In the genomic region with DNA sequence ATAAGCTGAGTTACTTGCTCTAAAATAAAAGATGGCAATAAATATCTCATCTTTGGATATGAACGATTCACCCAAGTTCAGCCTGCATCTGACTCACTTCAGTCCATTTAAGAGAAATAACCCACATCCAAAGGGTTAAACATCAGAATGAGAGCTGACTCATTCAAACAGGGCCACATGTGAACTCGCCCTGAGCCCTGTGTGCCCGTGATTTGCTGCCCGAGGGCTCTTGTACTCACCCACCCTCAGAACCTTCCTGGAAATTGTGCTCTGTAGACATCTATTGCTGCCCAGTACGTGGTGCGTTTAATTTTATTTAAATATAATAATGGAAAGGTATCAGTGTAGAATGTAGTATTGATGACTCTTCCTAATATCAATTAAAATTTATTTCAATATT, we compare ENCODE assay signal across 8 cellular contexts.
DNase-seq lines count a peak whose midpoint lies in the region; ATAC-seq, FAIRE-seq and TF ChIP-seq lines count a peak whose summit lies in the region.

No MANE protein-coding gene starts in this region.

- peaks cover 70% of the 10 kb centered on the region for H3K4me1 Mint-ChIP-seq in GM23338

- H3K36me3 ChIP-seq in GM23338 (ENCODE audit: insufficient read depth) (0 out of 2 replicates have a peak, but pooled peaks cover 3% of the 10 kb centered on the region), endothelial cell of umbilical vein (ENCODE audit: control insufficient read depth in 2 of 2, extremely low read depth in 1 of 2, insufficient read depth in 2 of 2, low read length in 2 of 2) (no peaks in the 10 kb centered on the region), gastrocnemius medialis (peaks cover 0 to 18% of the 10 kb centered on the region in 2 donors)

- DNase-seq in GM23338 (ENCODE audit: low spot score) (no peak), endothelial cell of umbilical vein (ENCODE audit: low read depth, low spot score) (peak; percentile 78), gastrocnemius medialis (peak in 1 of 2 donors; percentile 57), NCI-H2171 treated with DMSO at 0.1 percent for 48 hours (lab: John Stamatoyannopoulos, UW) (no peak), NCI-H146 treated with DMSO at 0.1 percent for 48 hours (lab: John Stamatoyannopoulos, UW; ENCODE audit: unreplicated experiment) (no peak), anterior cingulate cortex (lab: John Stamatoyannopoulos, UW) (no peak)

- H3F3A ChIP-seq in GM23338 (replicated peaks; ENCODE audit: low read depth): peaks cover 7% of the 10 kb centered on the region; the same call in 1 of the 2 replicates

- no peaks in the 10 kb centered on the region for H3K27me3 Mint-ChIP-seq in GM23338 (ENCODE audit: insufficient read depth, low read depth, poor library complexity)

- dilution Hi-C loops in endothelial cell of umbilical vein (cut with MboI; ENCODE audit: extremely low pct_ligation_motif_present, low sequenced_read_pairs): no loop called here

- ATAC-seq in GM23338 (peak; percentile 7; the same call in 2 of the 3 replicates), SK-N-SH treated with all-trans-retinoic acid at 6 μM for 48 hours (peak; percentile 88), gastrocnemius medialis (peak; percentile 61 to 69), HG02763 (IDR thresholded peaks at IDR 0.05; ENCODE audit: unreplicated experiment) (no peak)

- no TSS peak for BruUV-seq in endothelial cell of umbilical vein (replicated peaks; lab: Mats Ljungman, UMichigan)

- peak; percentile 55 for FAIRE-seq in endothelial cell of umbilical vein (lab: Jason Lieb, UNC)

- no peaks in the 10 kb centered on the region for H3K9me3 ChIP-seq in endothelial cell of umbilical vein (replicated peaks; ENCODE audit: control insufficient read depth, insufficient read depth, low read length)
- no peaks in the 10 kb centered on the region for H3K9me3 ChIP-seq in gastrocnemius medialis

- no peak overlapping the region for H3K4me3 Mint-ChIP-seq in GM23338

- H3K4me3 ChIP-seq in GM23338: no peak overlapping the region
- H3K4me3 ChIP-seq in endothelial cell of umbilical vein (replicated peaks in 1 of 3; ENCODE audit: insufficient read depth in 1 of 3, low read depth in 1 of 3, low read length in 3 of 3): no peak overlapping the region
- no peak overlapping the region for H3K4me3 ChIP-seq in gastrocnemius medialis

- no peaks in the 10 kb centered on the region for H3K9me1 ChIP-seq in endothelial cell of umbilical vein (replicated peaks; ENCODE audit: control insufficient read depth, extremely low read depth, insufficient read depth, low read length)

- H2AFZ ChIP-seq in GM23338: no peak overlapping the region
- no peak overlapping the region for H2AFZ ChIP-seq in endothelial cell of umbilical vein (ENCODE audit: low read depth, low read length)

- no peaks in the 10 kb centered on the region for H3K9me3 Mint-ChIP-seq in GM23338

- no peak for TF ChIP-seq POLR2A in endothelial cell of umbilical vein (IDR thresholded peaks at IDR 0.05; ENCODE audit: low read depth, low read length)
- TF ChIP-seq POLR2A in gastrocnemius medialis (IDR thresholded peaks at IDR 0.05): peak in 1 of 2 donors; percentile 7

- POLR2A ChIA-PET in endothelial cell of umbilical vein (lab: Charles Lee): interaction anchor here (0.5 kb wide), 1 partner anchor 28 kb away, joined by 8 read pairs; no protein-coding TSS in a partner anchor

- H3K36me3 Mint-ChIP-seq in GM23338 (ENCODE audit: low read depth): peaks cover 3% of the 10 kb centered on the region; the same call in 1 of the 3 replicates

- in situ Hi-C loops in gastrocnemius medialis (cut with MboI; ENCODE audit: low sequenced_read_pairs in 4 of 4): no loop called here

- no peak overlapping the region for H3K27ac Mint-ChIP-seq in GM23338

- CTCF ChIA-PET in endothelial cell of umbilical vein (lab: Charles Lee): interaction anchor here (0.8 to 5.3 kb wide), 11 partner anchors 12 to 150 kb away, joined by 3 to 51 read pairs (median 7); no protein-coding TSS in a partner anchor

- no peak overlapping the region for H3K27ac ChIP-seq in GM23338 (ENCODE audit: low read depth)
- H3K27ac ChIP-seq in endothelial cell of umbilical vein (ENCODE audit: insufficient read depth, low read depth, low read length): peak overlapping the region; percentile 10
- H3K27ac ChIP-seq in gastrocnemius medialis: peak overlapping the region; percentile 80 to 89 (median 86)

- TF ChIP-seq CTCF in GM23338 (conservative IDR thresholded peaks at IDR 0.05; ENCODE audit: low read depth in 2 of 2) (no peak), endothelial cell of umbilical vein (IDR thresholded peaks at IDR 0.05; ENCODE audit: extremely low read depth in 1 of 2, insufficient read depth in 1 of 2, low read depth in 1 of 2, low read length in 2 of 2) (no peak), gastrocnemius medialis (IDR thresholded peaks at IDR 0.05 in 4 of 5, conservative IDR thresholded peaks at IDR 0.05 in 1 of 5) (no peak)

- peaks cover 65% of the 10 kb centered on the region for H3K4me1 ChIP-seq in GM23338 (ENCODE audit: insufficient read depth)
- peaks cover 67% of the 10 kb centered on the region for H3K4me1 ChIP-seq in endothelial cell of umbilical vein (ENCODE audit: control insufficient read depth, extremely low read depth, insufficient read depth, low read length)
- peaks cover 58 to 67% of the 10 kb centered on the region in 2 donors for H3K4me1 ChIP-seq in gastrocnemius medialis

- H3K4me2 ChIP-seq in GM23338 (no peak overlapping the region), endothelial cell of umbilical vein (ENCODE audit: insufficient read depth, low read length) (no peak overlapping the region)

- peaks cover 87% of the 10 kb centered on the region for H3K79me2 ChIP-seq in GM23338 (replicated peaks; ENCODE audit: insufficient read depth)
- peaks cover 64% of the 10 kb centered on the region for H3K79me2 ChIP-seq in endothelial cell of umbilical vein (ENCODE audit: control insufficient read depth, insufficient read depth, low read length)

- no peaks in the 10 kb centered on the region for H3K9me2 ChIP-seq in GM23338 (ENCODE audit: insufficient read depth)

- peaks cover 44% of the 10 kb centered on the region; the same call in 1 of the 2 replicates for H4K20me1 ChIP-seq in GM23338 (replicated peaks; ENCODE audit: insufficient read depth)
- H4K20me1 ChIP-seq in endothelial cell of umbilical vein (replicated peaks; ENCODE audit: control insufficient read depth, extremely low read depth, insufficient read depth, low read length): no peaks in the 10 kb centered on the region

- H3K27me3 ChIP-seq in GM23338 (ENCODE audit: insufficient read depth): no peaks in the 10 kb centered on the region
- H3K27me3 ChIP-seq in endothelial cell of umbilical vein (ENCODE audit: control insufficient read depth in 2 of 2, insufficient read depth in 2 of 2, low read length in 2 of 2): no peaks in the 10 kb centered on the region
- no peaks in the 10 kb centered on the region for H3K27me3 ChIP-seq in gastrocnemius medialis

- intact Hi-C loops in endothelial cell of umbilical vein (cut with micrococcal nuclease) (loop anchor here (2.0 kb wide), 3 partner anchors 17 to 39 kb away; no protein-coding TSS in a partner anchor), gastrocnemius medialis (cut with DNase I; ENCODE audit: low total_unique reads) (loop anchor here (5.0 kb wide), 1 partner anchor 39 kb away; no protein-coding TSS in a partner anchor)

- no peak overlapping the region for H3K9ac ChIP-seq in endothelial cell of umbilical vein (replicated peaks; ENCODE audit: extremely low read depth, insufficient read depth, low read length)

TF ChIP-seq in SK-N-SH treated with all-trans-retinoic acid at 6 μM for 48 hours, 23 proteins besides CTCF, POLR2A, EP300 and RAD21 (continues in another document):
- no peak for TF ChIP-seq ZC3H10 (CRISPR knock-in tag; IDR thresholded peaks at IDR 0.05)
- TF ChIP-seq BACH2 (CRISPR knock-in tag; IDR thresholded peaks at IDR 0.05; ENCODE audit: borderline replicate concordance): no peak
- no peak for TF ChIP-seq OSR1 (CRISPR knock-in tag; IDR thresholded peaks at IDR 0.05)
- TF ChIP-seq SNAI2 (CRISPR knock-in tag; IDR thresholded peaks at IDR 0.05): no peak
- TF ChIP-seq GLIS3 (CRISPR knock-in tag; IDR thresholded peaks at IDR 0.05): no peak
- no peak for TF ChIP-seq PPARA (CRISPR knock-in tag; IDR thresholded peaks at IDR 0.05; ENCODE audit: borderline replicate concordance)
- no peak for TF ChIP-seq ISL1 (CRISPR knock-in tag; IDR thresholded peaks at IDR 0.05)
- TF ChIP-seq ZNF70 (CRISPR knock-in tag; IDR thresholded peaks at IDR 0.05): no peak
- TF ChIP-seq RARB (CRISPR knock-in tag; IDR thresholded peaks at IDR 0.05): no peak
- no peak for TF ChIP-seq ZNF8 (CRISPR knock-in tag; IDR thresholded peaks at IDR 0.05)

TF ChIP-seq in endothelial cell of umbilical vein, 7 proteins besides CTCF, POLR2A, EP300 and RAD21:
- TF ChIP-seq GATA2 (IDR thresholded peaks at IDR 0.05; ENCODE audit: insufficient read depth, insufficient read length, low read depth, low read length): no peak
- TF ChIP-seq FOS (IDR thresholded peaks at IDR 0.05; ENCODE audit: borderline replicate concordance, insufficient read depth, low read length): peak; percentile 84
- TF ChIP-seq MYC (IDR thresholded peaks at IDR 0.05; ENCODE audit: low read depth, low read length): no peak
- no peak for TF ChIP-seq EZH2 (IDR thresholded peaks at IDR 0.05; ENCODE audit: borderline replicate concordance, low read depth, low read length, severe bottlenecking)
- TF ChIP-seq POLR2AphosphoS5 (IDR thresholded peaks at IDR 0.05; ENCODE audit: insufficient read depth, low read depth, low read length): no peak
- peak; percentile 61 for TF ChIP-seq JUN (IDR thresholded peaks at IDR 0.05; ENCODE audit: borderline replicate concordance, insufficient read depth, insufficient read length, low read depth)
- TF ChIP-seq MAX (IDR thresholded peaks at IDR 0.05; ENCODE audit: insufficient read depth, insufficient read length): no peak
TF ChIP-seq in endothelial cell of umbilical vein: peak in this region for 2.
